ENCODE assay signal across 10 cellular contexts in the genomic region with DNA sequence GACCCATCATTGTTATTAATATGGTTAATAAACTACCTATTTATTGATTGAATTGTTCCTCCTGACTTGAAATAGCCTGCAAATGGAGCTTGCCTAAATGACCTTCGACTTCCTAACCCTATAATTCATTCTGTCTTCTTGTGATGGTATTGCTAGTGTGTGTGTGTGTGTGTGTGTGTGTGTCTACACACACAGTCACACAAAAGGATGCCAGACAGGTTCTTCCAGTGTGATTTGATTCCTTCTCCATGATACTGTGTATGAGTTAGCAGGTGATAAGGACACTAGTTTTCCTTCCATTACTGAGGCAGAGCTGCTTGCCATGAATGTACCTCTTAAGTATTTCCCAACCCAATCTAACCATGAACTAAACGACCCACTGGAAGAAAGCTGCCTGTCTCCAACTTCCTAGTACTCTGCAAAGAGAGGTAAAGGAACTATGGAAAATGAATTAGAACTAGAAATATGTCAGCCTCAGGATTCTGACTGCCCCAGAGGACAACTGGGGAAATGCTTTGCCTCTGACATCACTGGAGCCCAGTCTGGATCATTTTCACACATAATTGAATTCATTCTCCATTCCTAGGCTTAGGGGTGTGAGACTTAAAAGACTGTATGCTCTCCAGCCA. TPM values are rescaled to one million over a fixed set of nuclear protein-coding genes. Genes with fewer than 3 reads are reported as not detected.
DNase-seq lines count a peak whose midpoint lies in the region; ATAC-seq and TF ChIP-seq lines count a peak whose summit lies in the region.
"Had no signal": no experiment of that assay in that cellular context is flagged by ENCODE, and none has a peak within 500 bp of the region (broad histone marks: within the 10 kb centered on the region; RNA-seq: fewer than 3 reads in every experiment).

No MANE protein-coding gene starts in this region.

- H3K27ac Mint-ChIP-seq in activated CD4-positive, alpha-beta T cell treated with anti-CD3 and anti-CD28 coated beads, Interleukin-2, amount 10 ng/mL, durations not matched to agents 24 days and 14 days: peak overlapping the region; percentile 85
- H3K27ac Mint-ChIP-seq in activated T-helper 2 cell treated with anti-CD3 and anti-CD28 coated beads, Interferon-gamma antibody, Interleukin-2, Interleukin-4, amounts not matched to agents 10 μg/mL and 5 μg/mL and 100 μg/mL, durations not matched to agents 14 hours and 24 hours and 36 hours: peak overlapping the region; percentile 70
- no peak overlapping the region for H3K27ac Mint-ChIP-seq in nephron progenitor cell

- no peaks in the 10 kb centered on the region for H3K9me3 Mint-ChIP-seq in activated CD4-positive, alpha-beta T cell treated with anti-CD3 and anti-CD28 coated beads, Interleukin-2, amount 10 ng/mL, durations not matched to agents 24 days and 14 days
- no peaks in the 10 kb centered on the region for H3K9me3 Mint-ChIP-seq in activated T-helper 2 cell treated with anti-CD3 and anti-CD28 coated beads, Interferon-gamma antibody, Interleukin-2, Interleukin-4, amounts not matched to agents 10 μg/mL and 5 μg/mL and 100 μg/mL, durations not matched to agents 14 hours and 24 hours and 36 hours
- H3K9me3 Mint-ChIP-seq in nephron progenitor cell: peaks cover 3% of the 10 kb centered on the region

- ATAC-seq in right cardiac atrium (no peak), GM18519 (IDR thresholded peaks at IDR 0.05; ENCODE audit: low FRiP score, unreplicated experiment) (no peak)

- no peak for DNase-seq in activated CD4-positive, alpha-beta T cell treated with anti-CD3 and anti-CD28 coated beads, Interleukin-2, amount 10 ng/mL, durations not matched to agents 24 days and 14 days
- DNase-seq in activated CD4-positive, alpha-beta T cell treated with anti-CD3 and anti-CD28 coated beads for 4 hours: no peak
- no peak for DNase-seq in activated T-helper 2 cell treated with anti-CD3 and anti-CD28 coated beads, Interferon-gamma antibody, Interleukin-2, Interleukin-4, amounts not matched to agents 10 μg/mL and 5 μg/mL and 100 μg/mL, durations not matched to agents 14 hours and 24 hours and 36 hours (ENCODE audit: low spot score)
- DNase-seq in right cardiac atrium (no peak), tibial artery (no peak), nephron progenitor cell (no peak), H7 (no peak)
- DNase-seq: DMS79 treated with DMSO at 0.1 percent for 48 hours, left cardiac atrium had no signal

- H3K9me3 ChIP-seq in right cardiac atrium (ENCODE audit: control insufficient read depth, low read length) (no peaks in the 10 kb centered on the region), tibial artery (no peaks in the 10 kb centered on the region)

- H3K27me3 ChIP-seq in right cardiac atrium (ENCODE audit: control insufficient read depth, insufficient read depth) (no peaks in the 10 kb centered on the region), tibial artery (no peaks in the 10 kb centered on the region), H7 (ENCODE audit: control insufficient read depth, insufficient read depth, low read length) (no peaks in the 10 kb centered on the region)

- H3K4me1 Mint-ChIP-seq in activated CD4-positive, alpha-beta T cell treated with anti-CD3 and anti-CD28 coated beads, Interleukin-2, amount 10 ng/mL, durations not matched to agents 24 days and 14 days: peaks cover 43% of the 10 kb centered on the region
- peaks cover 48% of the 10 kb centered on the region for H3K4me1 Mint-ChIP-seq in activated T-helper 2 cell treated with anti-CD3 and anti-CD28 coated beads, Interferon-gamma antibody, Interleukin-2, Interleukin-4, amounts not matched to agents 10 μg/mL and 5 μg/mL and 100 μg/mL, durations not matched to agents 14 hours and 24 hours and 36 hours (ENCODE audit: low read depth)
- peaks cover 16% of the 10 kb centered on the region for H3K4me1 Mint-ChIP-seq in nephron progenitor cell

- H3K4me3 Mint-ChIP-seq in activated CD4-positive, alpha-beta T cell treated with anti-CD3 and anti-CD28 coated beads, Interleukin-2, amount 10 ng/mL, durations not matched to agents 24 days and 14 days: peak overlapping the region; percentile 68
- H3K4me3 Mint-ChIP-seq in activated T-helper 2 cell treated with anti-CD3 and anti-CD28 coated beads, Interferon-gamma antibody, Interleukin-2, Interleukin-4, amounts not matched to agents 10 μg/mL and 5 μg/mL and 100 μg/mL, durations not matched to agents 14 hours and 24 hours and 36 hours (ENCODE audit: low read depth): peak overlapping the region; percentile 56
- H3K4me3 Mint-ChIP-seq in nephron progenitor cell: no peak overlapping the region

- H3K27ac ChIP-seq in right cardiac atrium (ENCODE audit: low read length): peak overlapping the region; percentile 53
- H3K27ac ChIP-seq in tibial artery: peak overlapping the region; percentile 17 to 56

- intact Hi-C loops in activated CD4-positive, alpha-beta T cell treated with anti-CD3 and anti-CD28 coated beads, Interleukin-2, amount 10 ng/mL, durations not matched to agents 24 days and 14 days (cut with micrococcal nuclease): no loop called here
- intact Hi-C loops in activated T-helper 2 cell treated with anti-CD3 and anti-CD28 coated beads, Interferon-gamma antibody, Interleukin-2, Interleukin-4, amounts not matched to agents 10 μg/mL and 5 μg/mL and 100 μg/mL, durations not matched to agents 14 hours and 24 hours and 36 hours (cut with micrococcal nuclease): loop anchor here (10.0 kb wide), 1 partner anchor 179 kb away; the partner anchor contains the start of gene NR1D1
- intact Hi-C loops in right cardiac atrium (cut with DNase I) (loop anchor here in 1 of 4 donors (10.0 kb wide), 1 partner anchor 249 kb away; no protein-coding TSS in a partner anchor), tibial artery (cut with DNase I; ENCODE audit: low total_unique reads) (no loop called here)

- H3K4me1 ChIP-seq in right cardiac atrium (ENCODE audit: control insufficient read depth, insufficient read depth, low read length): no peaks in the 10 kb centered on the region
- H3K4me1 ChIP-seq in tibial artery: peaks cover 0 to 26% (median 11%) of the 10 kb centered on the region in 4 donors

- TF ChIP-seq CTCF in tibial artery (IDR thresholded peaks at IDR 0.05): peak in 1 of 2 experiments; percentile 12
- no peak for TF ChIP-seq CTCF in nephron progenitor cell (IDR thresholded peaks at IDR 0.05)

- peaks cover 9 to 25% (median 14%) of the 10 kb centered on the region in 3 donors for H3K36me3 ChIP-seq in tibial artery
- H3K36me3 ChIP-seq in H7 (replicated peaks; ENCODE audit: control insufficient read depth, insufficient read depth, low read length): peaks cover 7% of the 10 kb centered on the region

- H3K4me3 ChIP-seq in right cardiac atrium (ENCODE audit: low read length) (no peak overlapping the region), tibial artery (no peak overlapping the region), H7 (ENCODE audit: insufficient read depth, low read depth, low read length) (no peak overlapping the region)

- 52% methylated on average over 2 of the region's 2 CpGs for WGBS in right cardiac atrium

- H3K27me3 Mint-ChIP-seq in activated CD4-positive, alpha-beta T cell treated with anti-CD3 and anti-CD28 coated beads, Interleukin-2, amount 10 ng/mL, durations not matched to agents 24 days and 14 days: no peaks in the 10 kb centered on the region
- H3K27me3 Mint-ChIP-seq in activated T-helper 2 cell treated with anti-CD3 and anti-CD28 coated beads, Interferon-gamma antibody, Interleukin-2, Interleukin-4, amounts not matched to agents 10 μg/mL and 5 μg/mL and 100 μg/mL, durations not matched to agents 14 hours and 24 hours and 36 hours (ENCODE audit: low read depth): no peaks in the 10 kb centered on the region
- no peaks in the 10 kb centered on the region for H3K27me3 Mint-ChIP-seq in nephron progenitor cell (ENCODE audit: low read depth, poor library complexity)

- H3K36me3 Mint-ChIP-seq in activated CD4-positive, alpha-beta T cell treated with anti-CD3 and anti-CD28 coated beads, Interleukin-2, amount 10 ng/mL, durations not matched to agents 24 days and 14 days (ENCODE audit: low read depth): peaks cover 36% of the 10 kb centered on the region
- peaks cover 49% of the 10 kb centered on the region for H3K36me3 Mint-ChIP-seq in activated T-helper 2 cell treated with anti-CD3 and anti-CD28 coated beads, Interferon-gamma antibody, Interleukin-2, Interleukin-4, amounts not matched to agents 10 μg/mL and 5 μg/mL and 100 μg/mL, durations not matched to agents 14 hours and 24 hours and 36 hours (ENCODE audit: low read depth)
- H3K36me3 Mint-ChIP-seq in nephron progenitor cell (ENCODE audit: low read depth): peaks cover 38% of the 10 kb centered on the region

RNA-seq across cellular contexts. Expression of gene CDC6, which starts 3.5 kb away (rescaled TPM):
- 139 and 142 TPM in 2 replicates for total RNA-seq in activated CD4-positive, alpha-beta T cell treated with anti-CD3 and anti-CD28 coated beads, Interleukin-2, amount 10 ng/mL, durations not matched to agents 24 days and 14 days
- 126 and 133 TPM in 2 replicates for total RNA-seq in activated T-helper 2 cell treated with anti-CD3 and anti-CD28 coated beads, Interferon-gamma antibody, Interleukin-2, Interleukin-4, amounts not matched to agents 10 μg/mL and 5 μg/mL and 100 μg/mL, durations not matched to agents 14 hours and 24 hours and 36 hours
- total RNA-seq in right cardiac atrium: 1 to 10 TPM; 1.0 to 1.8 (median 1.3) TPM
- 0.36 TPM for polyA plus RNA-seq in right cardiac atrium
- total RNA-seq in H7 (2014; rRNA removed; shearing (Covaris generic)): 80.8 and 83.6 TPM in 2 replicates

RNA-seq across cellular contexts. Expression of gene RARA, which starts 24.8 kb away (rescaled TPM):
- total RNA-seq in activated CD4-positive, alpha-beta T cell treated with anti-CD3 and anti-CD28 coated beads, Interleukin-2, amount 10 ng/mL, durations not matched to agents 24 days and 14 days: 24.0 and 26.2 TPM in 2 replicates
- 30.4 and 35.1 TPM in 2 replicates for total RNA-seq in activated T-helper 2 cell treated with anti-CD3 and anti-CD28 coated beads, Interferon-gamma antibody, Interleukin-2, Interleukin-4, amounts not matched to agents 10 μg/mL and 5 μg/mL and 100 μg/mL, durations not matched to agents 14 hours and 24 hours and 36 hours
- total RNA-seq in right cardiac atrium: 10 to 100 TPM; 26.2 to 39.0 (median 29.1) TPM
- 28.3 TPM for polyA plus RNA-seq in right cardiac atrium
- 19.3 and 22.1 TPM in 2 replicates for total RNA-seq in H7 (2014; rRNA removed; shearing (Covaris generic))

Comparison
In these comparisons a context has a peak if more than half of its experiments do, and no peak if none do; other contexts are left out.
1. RNA of gene CDC6, which starts 3.5 kb away (total RNA-seq): 139 to 142 TPM in activated CD4-positive, alpha-beta T cell treated with anti-CD3 and anti-CD28 coated beads, Interleukin-2, amount 10 ng/mL, durations not matched to agents 24 days and 14 days, 126 to 133 TPM in activated T-helper 2 cell treated with anti-CD3 and anti-CD28 coated beads, Interferon-gamma antibody, Interleukin-2, Interleukin-4, amounts not matched to agents 10 μg/mL and 5 μg/mL and 100 μg/mL, durations not matched to agents 14 hours and 24 hours and 36 hours and 80.8 to 83.6 TPM in H7; 1.0 to 1.8 TPM in right cardiac atrium; every median in the first group is over 10 times any median in the second.